ENCODE assay signal across 1 cellular context in the genomic region with DNA sequence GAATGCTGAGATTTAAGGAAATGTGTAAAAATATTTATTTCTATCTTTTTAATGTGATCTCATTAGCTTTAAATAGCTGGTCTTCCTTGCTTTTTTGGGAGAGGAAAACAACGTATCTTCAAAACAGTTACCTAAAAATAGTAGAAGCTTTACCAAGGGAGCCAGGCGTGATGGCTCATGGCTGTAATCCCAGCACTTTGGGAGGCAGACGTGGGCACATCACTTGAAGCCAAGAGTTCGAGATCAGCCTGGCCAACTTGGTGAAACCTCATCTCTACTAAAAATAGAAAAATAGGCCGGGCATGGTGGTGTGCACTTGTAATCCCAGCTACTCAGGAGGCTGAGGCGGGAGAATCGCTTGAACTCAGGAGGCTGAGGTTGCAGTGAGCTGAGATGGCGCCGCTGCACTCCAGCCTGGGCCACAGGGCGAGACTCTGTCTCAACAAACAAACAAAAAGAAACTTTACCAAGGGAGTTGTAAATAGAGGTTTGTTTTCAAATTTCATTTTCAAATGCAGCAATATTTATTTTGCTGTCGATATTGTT.
TF ChIP-seq lines count a peak whose summit lies in the region.

No MANE protein-coding gene starts in this region.

TF ChIP-seq in SK-N-SH, 30 proteins besides CTCF, POLR2A, EP300 and RAD21 (continued from another document):
- TF ChIP-seq, protein P1, sequence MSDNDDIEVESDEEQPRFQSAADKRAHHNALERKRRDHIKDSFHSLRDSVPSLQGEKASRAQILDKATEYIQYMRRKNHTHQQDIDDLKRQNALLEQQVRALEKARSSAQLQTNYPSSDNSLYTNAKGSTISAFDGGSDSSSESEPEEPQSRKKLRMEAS (IDR thresholded peaks at IDR 0.05; ENCODE audit: low read depth), result no peak
- TF ChIP-seq TEAD4 (IDR thresholded peaks at IDR 0.05; ENCODE audit: borderline replicate concordance, insufficient read depth) (no peak), JUND (IDR thresholded peaks at IDR 0.05) (no peak), FOSL2 (IDR thresholded peaks at IDR 0.05; ENCODE audit: borderline replicate concordance, low read depth) (no peak), FOXM1 (IDR thresholded peaks at IDR 0.05; ENCODE audit: low read depth) (no peak), RFX5 (IDR thresholded peaks at IDR 0.05; ENCODE audit: low read length) (no peak), CHD2 (IDR thresholded peaks at IDR 0.05; ENCODE audit: low read length, partially characterized antibody) (no peak), YY1 (IDR thresholded peaks at IDR 0.05; ENCODE audit: low read depth) (no peak), MEF2A (IDR thresholded peaks at IDR 0.05; ENCODE audit: borderline replicate concordance, low read depth) (no peak)
- TF ChIP-seq, protein P2, sequence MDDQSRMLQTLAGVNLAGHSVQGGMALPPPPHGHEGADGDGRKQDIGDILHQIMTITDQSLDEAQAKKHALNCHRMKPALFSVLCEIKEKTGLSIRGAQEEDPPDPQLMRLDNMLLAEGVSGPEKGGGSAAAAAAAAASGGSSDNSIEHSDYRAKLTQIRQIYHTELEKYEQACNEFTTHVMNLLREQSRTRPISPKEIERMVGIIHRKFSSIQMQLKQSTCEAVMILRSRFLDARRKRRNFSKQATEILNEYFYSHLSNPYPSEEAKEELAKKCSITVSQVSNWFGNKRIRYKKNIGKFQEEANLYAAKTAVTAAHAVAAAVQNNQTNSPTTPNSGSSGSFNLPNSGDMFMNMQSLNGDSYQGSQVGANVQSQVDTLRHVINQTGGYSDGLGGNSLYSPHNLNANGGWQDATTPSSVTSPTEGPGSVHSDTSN (IDR thresholded peaks at IDR 0.05), result no peak
- TF ChIP-seq, protein P3, sequence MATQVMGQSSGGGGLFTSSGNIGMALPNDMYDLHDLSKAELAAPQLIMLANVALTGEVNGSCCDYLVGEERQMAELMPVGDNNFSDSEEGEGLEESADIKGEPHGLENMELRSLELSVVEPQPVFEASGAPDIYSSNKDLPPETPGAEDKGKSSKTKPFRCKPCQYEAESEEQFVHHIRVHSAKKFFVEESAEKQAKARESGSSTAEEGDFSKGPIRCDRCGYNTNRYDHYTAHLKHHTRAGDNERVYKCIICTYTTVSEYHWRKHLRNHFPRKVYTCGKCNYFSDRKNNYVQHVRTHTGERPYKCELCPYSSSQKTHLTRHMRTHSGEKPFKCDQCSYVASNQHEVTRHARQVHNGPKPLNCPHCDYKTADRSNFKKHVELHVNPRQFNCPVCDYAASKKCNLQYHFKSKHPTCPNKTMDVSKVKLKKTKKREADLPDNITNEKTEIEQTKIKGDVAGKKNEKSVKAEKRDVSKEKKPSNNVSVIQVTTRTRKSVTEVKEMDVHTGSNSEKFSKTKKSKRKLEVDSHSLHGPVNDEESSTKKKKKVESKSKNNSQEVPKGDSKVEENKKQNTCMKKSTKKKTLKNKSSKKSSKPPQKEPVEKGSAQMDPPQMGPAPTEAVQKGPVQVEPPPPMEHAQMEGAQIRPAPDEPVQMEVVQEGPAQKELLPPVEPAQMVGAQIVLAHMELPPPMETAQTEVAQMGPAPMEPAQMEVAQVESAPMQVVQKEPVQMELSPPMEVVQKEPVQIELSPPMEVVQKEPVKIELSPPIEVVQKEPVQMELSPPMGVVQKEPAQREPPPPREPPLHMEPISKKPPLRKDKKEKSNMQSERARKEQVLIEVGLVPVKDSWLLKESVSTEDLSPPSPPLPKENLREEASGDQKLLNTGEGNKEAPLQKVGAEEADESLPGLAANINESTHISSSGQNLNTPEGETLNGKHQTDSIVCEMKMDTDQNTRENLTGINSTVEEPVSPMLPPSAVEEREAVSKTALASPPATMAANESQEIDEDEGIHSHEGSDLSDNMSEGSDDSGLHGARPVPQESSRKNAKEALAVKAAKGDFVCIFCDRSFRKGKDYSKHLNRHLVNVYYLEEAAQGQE (IDR thresholded peaks at IDR 0.05; ENCODE audit: low read depth, low read length), result no peak
- TF ChIP-seq, protein P4, sequence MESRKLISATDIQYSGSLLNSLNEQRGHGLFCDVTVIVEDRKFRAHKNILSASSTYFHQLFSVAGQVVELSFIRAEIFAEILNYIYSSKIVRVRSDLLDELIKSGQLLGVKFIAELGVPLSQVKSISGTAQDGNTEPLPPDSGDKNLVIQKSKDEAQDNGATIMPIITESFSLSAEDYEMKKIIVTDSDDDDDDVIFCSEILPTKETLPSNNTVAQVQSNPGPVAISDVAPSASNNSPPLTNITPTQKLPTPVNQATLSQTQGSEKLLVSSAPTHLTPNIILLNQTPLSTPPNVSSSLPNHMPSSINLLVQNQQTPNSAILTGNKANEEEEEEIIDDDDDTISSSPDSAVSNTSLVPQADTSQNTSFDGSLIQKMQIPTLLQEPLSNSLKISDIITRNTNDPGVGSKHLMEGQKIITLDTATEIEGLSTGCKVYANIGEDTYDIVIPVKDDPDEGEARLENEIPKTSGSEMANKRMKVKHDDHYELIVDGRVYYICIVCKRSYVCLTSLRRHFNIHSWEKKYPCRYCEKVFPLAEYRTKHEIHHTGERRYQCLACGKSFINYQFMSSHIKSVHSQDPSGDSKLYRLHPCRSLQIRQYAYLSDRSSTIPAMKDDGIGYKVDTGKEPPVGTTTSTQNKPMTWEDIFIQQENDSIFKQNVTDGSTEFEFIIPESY (IDR thresholded peaks at IDR 0.05; ENCODE audit: borderline replicate concordance, low read depth), result no peak
- TF ChIP-seq, protein P5, sequence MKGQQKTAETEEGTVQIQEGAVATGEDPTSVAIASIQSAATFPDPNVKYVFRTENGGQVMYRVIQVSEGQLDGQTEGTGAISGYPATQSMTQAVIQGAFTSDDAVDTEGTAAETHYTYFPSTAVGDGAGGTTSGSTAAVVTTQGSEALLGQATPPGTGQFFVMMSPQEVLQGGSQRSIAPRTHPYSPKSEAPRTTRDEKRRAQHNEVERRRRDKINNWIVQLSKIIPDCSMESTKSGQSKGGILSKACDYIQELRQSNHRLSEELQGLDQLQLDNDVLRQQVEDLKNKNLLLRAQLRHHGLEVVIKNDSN (IDR thresholded peaks at IDR 0.05; ENCODE audit: borderline replicate concordance, low read depth), result no peak
